8 cellular contexts compared by ENCODE assay signal in the genomic region with DNA sequence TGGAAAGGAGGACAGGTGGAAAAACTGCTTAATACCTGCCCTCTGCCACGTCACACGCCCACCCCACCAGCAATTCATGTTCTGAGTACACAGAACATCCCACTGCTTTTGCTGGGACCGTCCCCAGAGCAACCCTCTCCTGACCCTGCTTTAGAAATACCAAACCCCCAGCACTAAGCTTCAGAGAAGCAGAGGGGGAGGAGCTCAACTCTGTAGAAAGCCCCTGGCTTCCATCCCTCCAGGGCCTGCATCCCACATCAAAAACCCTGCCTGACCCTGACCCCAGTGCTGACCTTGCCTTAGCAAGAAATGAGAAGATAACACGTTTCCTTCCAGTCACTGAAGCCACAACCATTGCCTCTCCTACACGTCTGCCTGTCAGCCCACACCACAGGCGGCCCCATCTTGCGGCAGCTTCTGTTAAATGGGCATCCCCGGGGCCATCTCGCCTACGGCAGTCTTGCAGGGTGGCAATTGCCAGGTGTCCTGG. TPM values are rescaled to one million over a fixed set of nuclear protein-coding genes. Genes with fewer than 3 reads are reported as not detected.
A peak's percentile ranks its signal among the peaks of the same experiment; 100 is the strongest.
DNase-seq lines count a peak whose midpoint lies in the region; ATAC-seq and TF ChIP-seq lines count a peak whose summit lies in the region.

No MANE protein-coding gene starts in this region.

- peaks cover 0 to 2% (median 0%) of the 10 kb centered on the region in 4 donors for H3K4me1 ChIP-seq in right lobe of liver

- no peaks in the 10 kb centered on the region for H3K36me3 ChIP-seq in right lobe of liver

- no peak overlapping the region for H3K27ac ChIP-seq in right lobe of liver

- TF ChIP-seq POLR2A in erythroblast (IDR thresholded peaks at IDR 0.05; ENCODE audit: low read length) (no peak), right lobe of liver (IDR thresholded peaks at IDR 0.05) (no peak)

- no peak overlapping the region for H3K4me3 ChIP-seq in right lobe of liver

- WGBS in right lobe of liver (ENCODE audit: insufficient coverage, low coverage, low lambda C conversion rate, missing lambda C conversion rate) = 90% methylated on average over 9 of the region's 10 CpGs

- no peak for TF ChIP-seq CTCF in right lobe of liver (IDR thresholded peaks at IDR 0.05)

- no peaks in the 10 kb centered on the region for H3K9me3 ChIP-seq in right lobe of liver

- ATAC-seq in GM18861 (IDR thresholded peaks at IDR 0.05; ENCODE audit: unreplicated experiment) (peak; percentile 33), HG03039 (IDR thresholded peaks at IDR 0.05; ENCODE audit: unreplicated experiment) (peak; percentile 50), right lobe of liver (no peak)

- peak; percentile 84 for DNase-seq in activated CD8-positive, alpha-beta memory T cell treated with anti-CD3 and anti-CD28 coated beads for 24 hours
- peak; percentile 91 for DNase-seq in stimulated activated CD4-positive, alpha-beta T cell treated with anti-CD3 and anti-CD28 coated beads, Interleukin-1b, Interleukin-23, amount 100 ng/mL, for 48 hours
- DNase-seq in erythroblast (lab: John Stamatoyannopoulos, UW) = no peak
- DNase-seq in right lobe of liver = no peak
- no peak for DNase-seq in NCI-H146 treated with DMSO at 0.1 percent for 48 hours (lab: John Stamatoyannopoulos, UW; ENCODE audit: unreplicated experiment)
- no peak for DNase-seq in cerebellum (ENCODE audit: low spot score)

- intact Hi-C loops in right lobe of liver (cut with DNase I) = no loop called here

- no peaks in the 10 kb centered on the region for H3K27me3 ChIP-seq in right lobe of liver

RNA-seq across cellular contexts. Expression of gene VDR, which starts 19.7 kb away (rescaled TPM):
- total RNA-seq in right lobe of liver (1 to 10 TPM in 1 of 6 experiments, under 1 TPM in 5; 0.18 to 1.2 (median 0.39) TPM), cerebellum (0.09 TPM)

Comparison
In these comparisons a context has a peak if more than half of its experiments do, and no peak if none do; other contexts are left out.
1. ATAC-seq: peak in GM18861 (single experiment) and HG03039 (single experiment); none in right lobe of liver (0 of 4).
2. DNase-seq: peak in activated CD8-positive, alpha-beta memory T cell treated with anti-CD3 and anti-CD28 coated beads for 24 hours (single experiment) and stimulated activated CD4-positive, alpha-beta T cell treated with anti-CD3 and anti-CD28 coated beads, Interleukin-1b, Interleukin-23, amount 100 ng/mL, for 48 hours (single experiment); none in erythroblast (0 of 2), right lobe of liver (0 of 3), NCI-H146 treated with DMSO at 0.1 percent for 48 hours (single experiment) and cerebellum (single experiment).